ENCODE assay signal across 20 cellular contexts in the genomic region with DNA sequence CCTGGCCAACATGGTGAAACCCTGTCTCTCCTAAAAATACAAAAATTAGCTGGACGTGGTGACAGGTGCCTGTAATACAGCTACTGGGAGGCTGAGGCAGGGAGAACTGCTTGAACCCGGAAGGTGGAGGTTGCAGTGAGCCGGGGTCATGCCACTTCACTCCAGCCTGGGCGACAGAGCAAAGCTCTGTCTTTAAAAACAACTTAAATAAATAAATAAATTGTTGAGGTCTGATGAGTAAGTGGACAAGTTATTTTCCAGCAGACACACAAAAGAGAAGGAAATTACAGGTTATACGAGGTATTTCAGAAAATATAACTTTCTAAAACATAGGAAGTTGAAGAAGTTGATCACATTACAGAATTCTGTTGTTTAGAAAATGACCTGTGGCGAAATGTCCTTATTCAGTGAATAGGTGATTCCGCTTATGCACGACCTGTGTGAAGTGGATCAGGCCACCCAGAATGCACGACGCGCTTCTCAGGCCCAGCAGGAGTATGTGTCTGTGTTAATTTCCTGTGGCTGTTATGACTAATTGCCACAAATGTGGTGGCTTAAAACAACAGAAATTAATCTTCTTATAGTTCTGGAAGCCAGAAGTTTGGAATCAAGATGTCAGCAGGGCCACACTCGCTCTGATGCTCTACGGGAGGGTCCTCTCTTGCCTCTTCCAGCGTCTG. TPM values are rescaled to one million over a fixed set of nuclear protein-coding genes. Genes with fewer than 3 reads are reported as not detected.
A peak's percentile ranks its signal among the peaks of the same experiment; 100 is the strongest.
DNase-seq lines count a peak whose midpoint lies in the region; ATAC-seq and TF ChIP-seq lines count a peak whose summit lies in the region.
"Had no signal": no experiment of that assay in that cellular context is flagged by ENCODE, and none has a peak within 500 bp of the region (broad histone marks: within the 10 kb centered on the region; RNA-seq: fewer than 3 reads in every experiment).

No MANE protein-coding gene starts in this region.

- TF ChIP-seq POLR2A in NB4 (IDR thresholded peaks at IDR 0.05; ENCODE audit: extremely low read depth, insufficient read length) = no peak

- peak; percentile 54 for DNase-seq in H4 (ENCODE audit: low spot score)
- DNase-seq in NB4 (ENCODE audit: low read depth) = peak; percentile 72
- DNase-seq in astrocyte of the spinal cord (ENCODE audit: low read depth, low spot score) = peak; percentile 33
- DNase-seq in neural crest cell (ENCODE audit: low read depth, low spot score) = no peak
- DNase-seq in SW480 (ENCODE audit: low spot score) = no peak
- no peak for DNase-seq in right atrium auricular region (ENCODE audit: low spot score)
- DNase-seq: activated CD4-positive, CD25-positive, alpha-beta regulatory T cell; activated naive CD4-positive, alpha-beta T cell treated with anti-CD3 and anti-CD28 coated beads, Interleukin-2, amount 10 ng/mL, durations not matched to agents 7 days and 5 days; caudate nucleus; DMS79 treated with DMSO at 0.1 percent for 48 hours; midbrain; NCI-H146; NCI-H446; Peyer's patch; small intestine; stimulated activated naive CD4-positive, alpha-beta T cell had no signal

- H3K4me1 Mint-ChIP-seq in neural crest cell = peaks cover 4% of the 10 kb centered on the region
- H3K4me1 Mint-ChIP-seq: activated naive CD4-positive, alpha-beta T cell treated with anti-CD3 and anti-CD28 coated beads, Interleukin-2, amount 10 ng/mL, durations not matched to agents 7 days and 5 days had no signal

- H3K4me3 Mint-ChIP-seq in neural crest cell = no peak overlapping the region
- H3K4me3 Mint-ChIP-seq: activated naive CD4-positive, alpha-beta T cell treated with anti-CD3 and anti-CD28 coated beads, Interleukin-2, amount 10 ng/mL, durations not matched to agents 7 days and 5 days had no signal

- no peaks in the 10 kb centered on the region for H3K27me3 Mint-ChIP-seq in neural crest cell (ENCODE audit: low read depth)
- H3K27me3 Mint-ChIP-seq: activated naive CD4-positive, alpha-beta T cell treated with anti-CD3 and anti-CD28 coated beads, Interleukin-2, amount 10 ng/mL, durations not matched to agents 7 days and 5 days had no signal

- no peaks in the 10 kb centered on the region for H3K9me3 Mint-ChIP-seq in neural crest cell
- H3K9me3 Mint-ChIP-seq: activated naive CD4-positive, alpha-beta T cell treated with anti-CD3 and anti-CD28 coated beads, Interleukin-2, amount 10 ng/mL, durations not matched to agents 7 days and 5 days had no signal

- H3K4me1 ChIP-seq in right atrium auricular region = no peaks in the 10 kb centered on the region
- H3K4me1 ChIP-seq: Peyer's patch had no signal

- no peak for TF ChIP-seq CTCF in NB4 (IDR thresholded peaks at IDR 0.05; ENCODE audit: low read depth, low read length)
- no peak for TF ChIP-seq CTCF in astrocyte of the spinal cord (IDR thresholded peaks at IDR 0.05; ENCODE audit: low read depth, low read length)
- TF ChIP-seq CTCF in neural crest cell (conservative IDR thresholded peaks at IDR 0.05) = no peak
- TF ChIP-seq CTCF in right atrium auricular region (IDR thresholded peaks at IDR 0.05) = no peak

- ATAC-seq in GM21786 (IDR thresholded peaks at IDR 0.05; ENCODE audit: unreplicated experiment) = no peak

- H3K4me3 ChIP-seq in NB4 (ENCODE audit: low read depth, low read length) = no peak overlapping the region
- no peak overlapping the region for H3K4me3 ChIP-seq in astrocyte of the spinal cord (ENCODE audit: low read depth, low read length)
- no peak overlapping the region for H3K4me3 ChIP-seq in right atrium auricular region
- H3K4me3 ChIP-seq: Peyer's patch, vagina had no signal

- no peaks in the 10 kb centered on the region for H3K27me3 ChIP-seq in right atrium auricular region
- H3K27me3 ChIP-seq: Peyer's patch, vagina had no signal

- in situ Hi-C loops in astrocyte of the spinal cord (cut with HindIII; ENCODE audit: low sequenced_read_pairs) = no loop called here

- H3K36me3 Mint-ChIP-seq in neural crest cell (ENCODE audit: low read depth) = no peaks in the 10 kb centered on the region

- no peaks in the 10 kb centered on the region for H3K36me3 ChIP-seq in right atrium auricular region
- H3K36me3 ChIP-seq: Peyer's patch had no signal

- H3K27ac Mint-ChIP-seq in neural crest cell (ENCODE audit: unreplicated experiment) = peak overlapping the region; percentile 73
- H3K27ac Mint-ChIP-seq: activated naive CD4-positive, alpha-beta T cell treated with anti-CD3 and anti-CD28 coated beads, Interleukin-2, amount 10 ng/mL, durations not matched to agents 7 days and 5 days had no signal

- H3K27ac ChIP-seq in right atrium auricular region = no peak overlapping the region
- H3K27ac ChIP-seq: C4-2B, epithelial cell of prostate, Peyer's patch, vagina had no signal

- H3K9me3 ChIP-seq in right atrium auricular region = no peaks in the 10 kb centered on the region
- H3K9me3 ChIP-seq: Peyer's patch, vagina had no signal

RNA-seq across cellular contexts. Expression of a gene that starts 38.0 kb away (rescaled TPM):
- total RNA-seq in H4 (2014; rRNA removed; shearing (Covaris generic)) = 1.5 and 2.4 TPM in 2 replicates
- total RNA-seq in neural crest cell (0.12 and 0.27 TPM in 2 replicates), right atrium auricular region (1 to 10 TPM; 1.3 to 1.9 TPM)

RNA-seq across cellular contexts. Expression of a gene that starts 39.2 kb away (rescaled TPM):
- 52.3 and 61.7 TPM in 2 replicates for total RNA-seq in H4 (2014; rRNA removed; shearing (Covaris generic))
- 7.8 and 10.8 TPM in 2 replicates for total RNA-seq in neural crest cell
- total RNA-seq in right atrium auricular region = 10 to 100 TPM; 21.8 to 21.9 TPM

Comparison
In these comparisons a context has a peak if more than half of its experiments do, and no peak if none do; other contexts are left out.
1. DNase-seq: peak in H4 (single experiment), NB4 (single experiment) and astrocyte of the spinal cord (single experiment); none in neural crest cell (single experiment), SW480 (single experiment) and right atrium auricular region (single experiment).